In genomic region chr6:46218457-46218856, GRCh38 we compare ENCODE assay signal across 27 cellular contexts. TPM values are rescaled to one million over a fixed set of nuclear protein-coding genes. Genes with fewer than 3 reads are reported as not detected.
DNase-seq lines count a peak whose midpoint lies in the region; ATAC-seq and TF ChIP-seq lines count a peak whose summit lies in the region.
"Had no signal": no experiment of that assay in that cellular context is flagged by ENCODE, and none has a peak within 500 bp of the region (broad histone marks: within the 10 kb centered on the region; RNA-seq: fewer than 3 reads in every experiment).

No MANE protein-coding gene starts in this region.

- no peak for TF ChIP-seq POLR2A in testis (IDR thresholded peaks at IDR 0.05)
- TF ChIP-seq POLR2A in body of pancreas (IDR thresholded peaks at IDR 0.05) = no peak

- H3K27me3 ChIP-seq in testis = no peaks in the 10 kb centered on the region
- H3K27me3 ChIP-seq in body of pancreas = no peaks in the 10 kb centered on the region
- H3K27me3 ChIP-seq: SJCRH30, vagina had no signal

- H3K36me3 Mint-ChIP-seq in activated B cell treated with CpG ODN at 0.5 μM for 24 hours (ENCODE audit: low read depth) = no peaks in the 10 kb centered on the region

- H3K4me3 Mint-ChIP-seq in activated B cell treated with CpG ODN at 0.5 μM for 24 hours = peak overlapping the region; percentile 44
- H3K4me3 Mint-ChIP-seq: activated T-helper 1 cell treated with anti-CD3 and anti-CD28 coated beads, Interleukin-12 subunit alpha, Interleukin-12 subunit beta, Interleukin-2, Interleukin-4 antibody, amounts not matched to agents 30 ng/mL and 10 ng/mL and 1 ng/mL, durations not matched to agents 14 hours and 24 hours and 36 hours; stimulated activated naive CD8-positive, alpha-beta T cell treated with anti-CD3 and anti-CD28 coated beads, Interleukin-15, Interleukin-2, amounts not matched to agents 100 ng/mL and 50 ng/mL, for 24 hours had no signal

- intact Hi-C loops in activated B cell treated with CpG ODN at 0.5 μM for 24 hours (cut with micrococcal nuclease) (no loop called here), testis (cut with DNase I; ENCODE audit: low total_unique reads) (no loop called here), body of pancreas (cut with DNase I) (no loop called here)

- no peaks in the 10 kb centered on the region for H3K27me3 Mint-ChIP-seq in activated B cell treated with CpG ODN at 0.5 μM for 24 hours

- no peaks in the 10 kb centered on the region for H3K9me3 ChIP-seq in testis
- no peaks in the 10 kb centered on the region for H3K9me3 ChIP-seq in body of pancreas
- H3K9me3 ChIP-seq: HAP-1, SJCRH30, vagina had no signal

- POLR2A ChIA-PET in activated B cell treated with CpG ODN at 0.5 μM for 24 hours (lab: Charles Lee) (interaction anchor here (0.6 to 4.6 kb wide), 2 partner anchors 89 to 158 kb away, joined by 4 to 49 read pairs; partner anchors contain the start of gene ENPP4), HEK293T (lab: Yijun Ruan, JAX) (no interaction called here)

- H3K4me3 ChIP-seq in testis (no peak overlapping the region), body of pancreas (no peak overlapping the region)
- H3K4me3 ChIP-seq: HAP-1, SJCRH30, vagina had no signal

- no peaks in the 10 kb centered on the region for H3K36me3 ChIP-seq in testis (ENCODE audit: low read depth, missing control alignments)
- no peaks in the 10 kb centered on the region for H3K36me3 ChIP-seq in body of pancreas (replicated peaks in 1 of 2; ENCODE audit: insufficient read depth in 1 of 2, low read depth in 2 of 2)
- H3K36me3 ChIP-seq: HAP-1, SJCRH30, vagina had no signal

- 68 to 83% methylated on average over 2 of the region's 2 CpGs for WGBS in testis, 2 donors
- WGBS in body of pancreas, 2 donors = 94 to 95% methylated on average over 2 of the region's 2 CpGs

- peaks cover 54% of the 10 kb centered on the region for H3K4me1 Mint-ChIP-seq in activated B cell treated with CpG ODN at 0.5 μM for 24 hours

- no peaks in the 10 kb centered on the region for H3K9me3 Mint-ChIP-seq in activated B cell treated with CpG ODN at 0.5 μM for 24 hours
- H3K9me3 Mint-ChIP-seq: activated T-helper 1 cell treated with anti-CD3 and anti-CD28 coated beads, Interleukin-12 subunit alpha, Interleukin-12 subunit beta, Interleukin-2, Interleukin-4 antibody, amounts not matched to agents 30 ng/mL and 10 ng/mL and 1 ng/mL, durations not matched to agents 14 hours and 24 hours and 36 hours; stimulated activated naive CD8-positive, alpha-beta T cell treated with anti-CD3 and anti-CD28 coated beads, Interleukin-15, Interleukin-2, amounts not matched to agents 100 ng/mL and 50 ng/mL, for 24 hours had no signal

- H3K27ac Mint-ChIP-seq in activated B cell treated with CpG ODN at 0.5 μM for 24 hours = peak overlapping the region; percentile 93
- H3K27ac Mint-ChIP-seq: activated T-helper 1 cell treated with anti-CD3 and anti-CD28 coated beads, Interleukin-12 subunit alpha, Interleukin-12 subunit beta, Interleukin-2, Interleukin-4 antibody, amounts not matched to agents 30 ng/mL and 10 ng/mL and 1 ng/mL, durations not matched to agents 14 hours and 24 hours and 36 hours had no signal

- CTCF ChIA-PET in activated B cell treated with CpG ODN at 0.5 μM for 24 hours (lab: Charles Lee) = interaction anchor here (0.7 to 10.8 kb wide), 4 partner anchors 33 to 191 kb away, joined by 3 to 226 read pairs (median 43); no protein-coding TSS in a partner anchor
- CTCF ChIA-PET in HEK293T (lab: Yijun Ruan, JAX) = interaction anchor here (0.7 kb wide), 1 partner anchor 1743 kb away, joined by 4 read pairs; no protein-coding TSS in a partner anchor

- H3K27ac ChIP-seq in cingulate gyrus (ENCODE audit: low read depth, low read length) (peak overlapping the region; percentile 76), testis (peak overlapping the region; percentile 78 to 88), body of pancreas (peak overlapping the region in 1 of 4 donors; percentile 38)
- H3K27ac ChIP-seq: SJCRH30, vagina had no signal

- no peak for ATAC-seq in activated B cell treated with CpG ODN at 0.5 μM for 24 hours (ENCODE audit: low read depth)
- ATAC-seq in body of pancreas = no peak

- TF ChIP-seq CTCF in activated B cell treated with CpG ODN at 0.5 μM for 24 hours (IDR thresholded peaks at IDR 0.05) (no peak), testis (IDR thresholded peaks at IDR 0.05) (no peak), body of pancreas (IDR thresholded peaks at IDR 0.05) (no peak)

- DNase-seq in activated B cell treated with CpG ODN at 0.5 μM for 24 hours (no peak), pons (ENCODE audit: low spot score) (peak; percentile 62), testis (no peak), body of pancreas (no peak), HEK293T (ENCODE audit: extremely low spot score) (no peak), 8988T (no peak), midbrain (lab: John Stamatoyannopoulos, UW) (no peak)
- DNase-seq: activated CD4-positive, alpha-beta T cell treated with anti-CD3 and anti-CD28 coated beads, Interleukin-2, amount 50 U/mL, for 48 hours; activated CD8-positive, alpha-beta memory T cell treated with anti-CD3 and anti-CD28 coated beads, Interleukin-2, amount 50 U/mL, for 4 hours; activated naive CD4-positive, alpha-beta T cell treated with anti-CD3 and anti-CD28 coated beads, Interleukin-2, amount 50 U/mL, for 16 hours; DND-41; effector CD4-positive, alpha-beta T cell; glutamatergic neuron; kidney; mesenchymal stem cell; NCI-H1105; NCI-H1930; NCI-H526; posterior cingulate gyrus; stimulated activated CD4-positive, alpha-beta T cell treated with anti-CD3 and anti-CD28 coated beads, Interleukin-15, amount 100 ng/mL, for 24 hours; T-helper 1 cell had no signal

- peaks cover 22% of the 10 kb centered on the region for H3K4me1 ChIP-seq in testis
- peaks cover 15% of the 10 kb centered on the region for H3K4me1 ChIP-seq in body of pancreas
- H3K4me1 ChIP-seq: HAP-1, SJCRH30, vagina had no signal

TF ChIP-seq in HEK293T, 16 proteins besides CTCF, POLR2A, EP300 and RAD21:
- TF ChIP-seq BHLHE40 (IDR thresholded peaks at IDR 0.05; ENCODE audit: borderline replicate concordance) = no peak
- no peak for TF ChIP-seq LEF1 (IDR thresholded peaks at IDR 0.05; ENCODE audit: borderline replicate concordance)
- TF ChIP-seq PKNOX1 (IDR thresholded peaks at IDR 0.05) = no peak
- no peak for TF ChIP-seq HDGF (IDR thresholded peaks at IDR 0.05; ENCODE audit: borderline replicate concordance)

RNA-seq across cellular contexts. Expression of gene ENPP5, which starts 47.7 kb away (rescaled TPM):
- total RNA-seq in activated B cell treated with CpG ODN at 0.5 μM for 24 hours (0.44 and 0.71 TPM in 2 replicates), testis (100 to 1,000 TPM; 114 to 122 TPM), body of pancreas (1 to 10 TPM; 5.6 to 8.8 TPM)
- 72.4 TPM for polyA plus RNA-seq in testis (ENCODE audit: insufficient read depth, low read depth, low replicate concordance)
- total RNA-seq: activated T-helper 1 cell treated with anti-CD3 and anti-CD28 coated beads, Interleukin-12 subunit alpha, Interleukin-12 subunit beta, Interleukin-2, Interleukin-4 antibody, amounts not matched to agents 30 ng/mL and 10 ng/mL and 1 ng/mL, durations not matched to agents 14 hours and 24 hours and 36 hours; SJCRH30 had no signal

Comparison
In these comparisons a context has a peak if more than half of its experiments do, and no peak if none do; other contexts are left out.
1. RNA of gene ENPP5, which starts 47.7 kb away (total RNA-seq): 114 to 122 TPM in testis; 5.6 to 8.8 TPM in body of pancreas and 0.44 to 0.71 TPM in activated B cell treated with CpG ODN at 0.5 μM for 24 hours; every median in the first group is over 10 times any median in the second.